In genomic region chr4:87966095-87966496, GRCh38 we compare ENCODE assay signal across 1 cellular context.
TF ChIP-seq lines count a peak whose summit lies in the region.

No MANE protein-coding gene starts in this region.

TF ChIP-seq in WTC11, 78 proteins besides CTCF, POLR2A, EP300 and RAD21 (continued from another document):
- no peak for TF ChIP-seq ZNF425 (CRISPR knock-in tag; conservative IDR thresholded peaks at IDR 0.05)
- TF ChIP-seq ETV6 (CRISPR knock-in tag; IDR thresholded peaks at IDR 0.05): no peak
- TF ChIP-seq NR2C2 (CRISPR knock-in tag; IDR thresholded peaks at IDR 0.05): no peak
- TF ChIP-seq CREB1 (CRISPR knock-in tag; IDR thresholded peaks at IDR 0.05): no peak
